31 cellular contexts compared by ENCODE assay signal in genomic region chr10:105068497-105068896, GRCh38.
DNase-seq lines count a peak whose midpoint lies in the region; ATAC-seq, FAIRE-seq and TF ChIP-seq lines count a peak whose summit lies in the region.
"Had no signal": no experiment of that assay in that cellular context is flagged by ENCODE, and none has a peak within 500 bp of the region (broad histone marks: within the 10 kb centered on the region; RNA-seq: fewer than 3 reads in every experiment).

No MANE protein-coding gene starts in this region.

- DNase-seq in HepG2 (ENCODE audit: low spot score) (no peak), right lobe of liver (no peak), amniotic epithelial cell (ENCODE audit: low read depth) (peak; percentile 32), foreskin fibroblast (peak; percentile 41 to 81), dedifferentiated amniotic fluid mesenchymal stem cell (ENCODE audit: extremely low spot score) (no peak), esophagus muscularis mucosa (ENCODE audit: extremely low spot score) (no peak), AG08396 (ENCODE audit: low spot score) (no peak)
- DNase-seq: 8988T; activated CD4-positive, alpha-beta memory T cell treated with anti-CD3 and anti-CD28 coated beads for 36 hours; activated CD4-positive, CD25-positive, alpha-beta regulatory T cell treated with anti-CD3 and anti-CD28 coated beads, Interleukin-2, amount 50 U/mL, for 72 hours; activated naive CD8-positive, alpha-beta T cell treated with anti-CD3 and anti-CD28 coated beads, Interleukin-2, amount 50 U/mL, for 24 hours; activated T-cell treated with anti-CD3 and anti-CD28 coated beads, Interleukin-2, amount 50 U/mL, for 72 hours; cerebellar nuclear complex; DMS 273 treated with DMSO at 0.1 percent for 48 hours; glutamatergic neuron; H7; left ventricle myocardium superior; NCI-H1092 treated with DMSO at 0.1 percent for 48 hours; NCI-H1930; NCI-H526 treated with DMSO at 0.1 percent for 48 hours; NK-92 treated with Interleukin-12 subunit alpha and Interleukin-12 subunit beta, amount 100 ng/mL, for 24 hours; pancreas; retina; SHP77; small intestine; stimulated activated naive B cell treated with anti-CD40 and anti-IgM and Interleukin-4, amounts not matched to agents 10 μg/mL and 1 μg/mL and 100 μg/mL, for 72 hours; T-helper 17 cell had no signal

- H3K4me2 ChIP-seq in HepG2 (ENCODE audit: low read depth, low read length) = no peak overlapping the region
- H3K4me2 ChIP-seq: BLaER1, neural progenitor cell had no signal

- CTCF ChIA-PET in HepG2 (lab: Yijun Ruan, JAX; ENCODE audit: low intra/inter-chr PET ratio, low total read pairs) = no interaction called here

- no peaks in the 10 kb centered on the region for H3K36me3 ChIP-seq in HepG2 (replicated peaks in 1 of 2; ENCODE audit: control insufficient read depth in 1 of 2, insufficient read depth in 2 of 2, low read length in 2 of 2)
- no peaks in the 10 kb centered on the region for H3K36me3 ChIP-seq in right lobe of liver
- H3K36me3 ChIP-seq in esophagus muscularis mucosa = no peaks in the 10 kb centered on the region
- H3K36me3 ChIP-seq: BLaER1, neural progenitor cell, pancreas had no signal

- no peak for FAIRE-seq in HepG2 (lab: Jason Lieb, UNC)
- FAIRE-seq: endometrium, pancreas, small intestine had no signal

- no peak for TF ChIP-seq POLR2A in HepG2 (IDR thresholded peaks at IDR 0.05; ENCODE audit: insufficient read depth in 1 of 2, low read depth in 2 of 2, low read length in 2 of 2)
- TF ChIP-seq POLR2A in right lobe of liver (IDR thresholded peaks at IDR 0.05) = no peak
- no peak for TF ChIP-seq POLR2A in esophagus muscularis mucosa (IDR thresholded peaks at IDR 0.05; ENCODE audit: low read depth)

- no peak for ATAC-seq in HepG2
- ATAC-seq in right lobe of liver = no peak
- no peak for ATAC-seq in GM19035 (IDR thresholded peaks at IDR 0.05; ENCODE audit: unreplicated experiment)
- ATAC-seq: activated naive CD8-positive, alpha-beta T cell treated with anti-CD3 and anti-CD28 coated beads, Interleukin-2, amount 50 U/mL, for 24 hours; activated T-cell treated with anti-CD3 and anti-CD28 coated beads, Interleukin-2, amount 50 U/mL, for 72 hours; left ventricle myocardium superior; pancreas; stimulated activated naive B cell treated with anti-CD40 and anti-IgM and Interleukin-4, amounts not matched to agents 10 μg/mL and 1 μg/mL and 100 μg/mL, for 72 hours; T-helper 17 cell had no signal

- H3K4me3 ChIP-seq in HepG2 (replicated peaks in 1 of 3; ENCODE audit: insufficient read depth in 1 of 3, low read depth in 2 of 3, low read length in 3 of 3) = no peak overlapping the region
- H3K4me3 ChIP-seq in right lobe of liver = no peak overlapping the region
- no peak overlapping the region for H3K4me3 ChIP-seq in foreskin fibroblast (ENCODE audit: low read depth in 1 of 2, low read length in 2 of 2)
- no peak overlapping the region for H3K4me3 ChIP-seq in esophagus muscularis mucosa
- H3K4me3 ChIP-seq: BLaER1, neural progenitor cell, pancreas had no signal

- TF ChIP-seq RAD21 in HepG2 (CRISPR knock-in tag; IDR thresholded peaks at IDR 0.05) = no peak

- POLR2A ChIA-PET in HepG2 (lab: Yijun Ruan, JAX) = no interaction called here

- H3K27me3 ChIP-seq in HepG2 (ENCODE audit: control insufficient read depth in 1 of 2, insufficient read depth in 2 of 2, low read length in 2 of 2) = no peaks in the 10 kb centered on the region
- H3K27me3 ChIP-seq in right lobe of liver = no peaks in the 10 kb centered on the region
- no peaks in the 10 kb centered on the region for H3K27me3 ChIP-seq in esophagus muscularis mucosa
- H3K27me3 ChIP-seq: BLaER1, neural progenitor cell had no signal

- no peaks in the 10 kb centered on the region for H3K79me2 ChIP-seq in HepG2 (ENCODE audit: insufficient read depth, low read length)

- intact Hi-C loops in HepG2 (cut with micrococcal nuclease; ENCODE audit: unreplicated experiment) (no loop called here), right lobe of liver (cut with DNase I) (no loop called here), esophagus muscularis mucosa (cut with DNase I) (no loop called here)

- no peak overlapping the region for H2AFZ ChIP-seq in HepG2 (ENCODE audit: low read length)
- H2AFZ ChIP-seq: neural progenitor cell had no signal

- TF ChIP-seq CTCF in HepG2 (CRISPR knock-in tag; IDR thresholded peaks at IDR 0.05) = no peak
- TF ChIP-seq CTCF in right lobe of liver (IDR thresholded peaks at IDR 0.05) = no peak
- no peak for TF ChIP-seq CTCF in foreskin fibroblast (IDR thresholded peaks at IDR 0.05; ENCODE audit: low read depth, low read length)
- TF ChIP-seq CTCF in esophagus muscularis mucosa (IDR thresholded peaks at IDR 0.05) = no peak

- no TSS peak for BruUV-seq in HepG2 (replicated peaks; lab: Mats Ljungman, UMichigan)

- H4K20me1 ChIP-seq in HepG2 (ENCODE audit: insufficient read depth, low read length) = no peaks in the 10 kb centered on the region
- H4K20me1 ChIP-seq: BLaER1 had no signal

- no peaks in the 10 kb centered on the region for H3K4me1 ChIP-seq in HepG2 (ENCODE audit: insufficient read depth, low read length)
- H3K4me1 ChIP-seq in right lobe of liver = no peaks in the 10 kb centered on the region
- H3K4me1 ChIP-seq in esophagus muscularis mucosa = no peaks in the 10 kb centered on the region
- H3K4me1 ChIP-seq: BLaER1, neural progenitor cell, pancreas had no signal

- H3K9me3 ChIP-seq in HepG2 (ENCODE audit: low read length) (no peaks in the 10 kb centered on the region), right lobe of liver (no peaks in the 10 kb centered on the region), esophagus muscularis mucosa (no peaks in the 10 kb centered on the region)
- H3K9me3 ChIP-seq: BLaER1, pancreas had no signal

- TF ChIP-seq EP300 in HepG2 (IDR thresholded peaks at IDR 0.05; ENCODE audit: low read depth in 2 of 2, low read length in 2 of 2) (no peak), HepG2 (CRISPR knock-in tag; IDR thresholded peaks at IDR 0.05; ENCODE audit: borderline replicate concordance) (no peak), esophagus muscularis mucosa (IDR thresholded peaks at IDR 0.05) (no peak)

- in situ Hi-C loops in HepG2 (cut with HindIII; ENCODE audit: extremely low pct_ligation_motif_present, low pct_unique_long_range_greater_than_20kb) = no loop called here

- H3K27ac ChIP-seq in HepG2 (ENCODE audit: extremely low read length, insufficient read depth, low read length) (no peak overlapping the region), right lobe of liver (no peak overlapping the region), esophagus muscularis mucosa (replicated peaks in 1 of 4) (no peak overlapping the region)
- H3K27ac ChIP-seq: BLaER1, neural progenitor cell, pancreas had no signal

- 17% methylated on average over 3 of the region's 3 CpGs for WGBS in HepG2 (ENCODE audit: low lambda C conversion rate)
- WGBS in right lobe of liver (ENCODE audit: insufficient coverage, low coverage, low lambda C conversion rate, missing lambda C conversion rate) = 72% methylated on average over 3 of the region's 3 CpGs
- WGBS in esophagus muscularis mucosa = 72% methylated on average over 3 of the region's 3 CpGs

- no peak overlapping the region for H3K9ac ChIP-seq in HepG2 (ENCODE audit: insufficient read depth, low read depth, low read length)
- H3K9ac ChIP-seq: BLaER1, neural progenitor cell had no signal

TF ChIP-seq in HepG2, 621 proteins besides CTCF, POLR2A, EP300 and RAD21:
- peak; percentile 42; the same call in 1 of the 2 replicates for TF ChIP-seq CREB1 (IDR thresholded peaks at IDR 0.05)
- no peak for TF ChIP-seq CREB1 (CRISPR knock-in tag; IDR thresholded peaks at IDR 0.05)
- no peak for TF ChIP-seq SKIL (CRISPR knock-in tag; IDR thresholded peaks at IDR 0.05; ENCODE audit: borderline replicate concordance)
- no peak for TF ChIP-seq RBAK (CRISPR knock-in tag; IDR thresholded peaks at IDR 0.05)
- peak; percentile 60 for TF ChIP-seq ATF7 (IDR thresholded peaks at IDR 0.05)
- TF ChIP-seq ATF7 (CRISPR knock-in tag; IDR thresholded peaks at IDR 0.05) = no peak
- TF ChIP-seq GTF3A (CRISPR knock-in tag; conservative IDR thresholded peaks at IDR 0.05) = no peak
TF ChIP-seq in HepG2: peak in this region for 2.

Comparison
In these comparisons a context has a peak if more than half of its experiments do, and no peak if none do; other contexts are left out.
1. DNase-seq: peak in amniotic epithelial cell (single experiment) and foreskin fibroblast (2 of 2); none in HepG2 (single experiment), right lobe of liver (0 of 3), dedifferentiated amniotic fluid mesenchymal stem cell (single experiment), esophagus muscularis mucosa (single experiment) and AG08396 (single experiment).